ENCODE assay signal across 17 cellular contexts in genomic region chr2:64669288-64669687, GRCh38. TPM values are rescaled to one million over a fixed set of nuclear protein-coding genes. Genes with fewer than 3 reads are reported as not detected.
DNase-seq lines count a peak whose midpoint lies in the region; ATAC-seq, FAIRE-seq and TF ChIP-seq lines count a peak whose summit lies in the region.
"Had no signal": no experiment of that assay in that cellular context is flagged by ENCODE, and none has a peak within 500 bp of the region (broad histone marks: within the 10 kb centered on the region; RNA-seq: fewer than 3 reads in every experiment).

No MANE protein-coding gene starts in this region.

- no peaks in the 10 kb centered on the region for H3K9me3 Mint-ChIP-seq in stimulated activated naive CD8-positive, alpha-beta T cell treated with anti-CD3 and anti-CD28 coated beads, Interleukin-15, amount 100 ng/mL, for 72 hours
- H3K9me3 Mint-ChIP-seq: CD8-positive, alpha-beta memory T cell had no signal

- H3K4me2 ChIP-seq in HepG2 (ENCODE audit: low read depth, low read length): peak overlapping the region; percentile 25
- H3K4me2 ChIP-seq: BLaER1 had no signal

- H3K36me3 ChIP-seq in SJCRH30: no peaks in the 10 kb centered on the region
- H3K36me3 ChIP-seq in HepG2 (replicated peaks in 1 of 2; ENCODE audit: control insufficient read depth in 1 of 2, insufficient read depth in 2 of 2, low read length in 2 of 2): no peaks in the 10 kb centered on the region
- no peaks in the 10 kb centered on the region for H3K36me3 ChIP-seq in gastroesophageal sphincter
- H3K36me3 ChIP-seq: BLaER1, HAP-1 had no signal

- H3K4me1 ChIP-seq in SJCRH30 (peaks cover 37% of the 10 kb centered on the region), HepG2 (ENCODE audit: insufficient read depth, low read length) (peaks cover 69% of the 10 kb centered on the region), gastroesophageal sphincter (no peaks in the 10 kb centered on the region)
- H3K4me1 ChIP-seq: Caco-2 had no signal

- in situ Hi-C loops in HepG2 (cut with HindIII; ENCODE audit: extremely low pct_ligation_motif_present, low pct_unique_long_range_greater_than_20kb): no loop called here

- no peak overlapping the region for H2AFZ ChIP-seq in HepG2 (ENCODE audit: low read length)
- H2AFZ ChIP-seq: GM23248 had no signal

- peak; percentile 64 for ATAC-seq in stimulated activated naive CD8-positive, alpha-beta T cell treated with anti-CD3 and anti-CD28 coated beads, Interleukin-15, amount 100 ng/mL, for 72 hours
- no peak for ATAC-seq in stimulated activated naive CD8-positive, alpha-beta T cell treated with anti-CD3 and anti-CD28 coated beads, Interleukin-15, Interleukin-2, amounts not matched to agents 100 U/mL and 50 U/mL, for 24 hours
- peak; percentile 78 for ATAC-seq in HepG2
- ATAC-seq in Right ventricle myocardium inferior: no peak
- no peak for ATAC-seq in gastroesophageal sphincter

- no peaks in the 10 kb centered on the region for H3K27me3 Mint-ChIP-seq in stimulated activated naive CD8-positive, alpha-beta T cell treated with anti-CD3 and anti-CD28 coated beads, Interleukin-15, amount 100 ng/mL, for 72 hours
- H3K27me3 Mint-ChIP-seq: CD8-positive, alpha-beta memory T cell had no signal

- H3K79me2 ChIP-seq in HepG2 (ENCODE audit: insufficient read depth, low read length): no peaks in the 10 kb centered on the region

- peak in 1 of 2 experiments; percentile 89; a peak in 2 of 4 replicates for TF ChIP-seq EP300 in HepG2 (IDR thresholded peaks at IDR 0.05; ENCODE audit: low read depth in 2 of 2, low read length in 2 of 2)
- TF ChIP-seq EP300 in HepG2 (CRISPR knock-in tag; IDR thresholded peaks at IDR 0.05; ENCODE audit: borderline replicate concordance): peak; percentile 93
- TF ChIP-seq EP300 in gastroesophageal sphincter (IDR thresholded peaks at IDR 0.05): no peak

- 53% methylated on average over 2 of the region's 2 CpGs for WGBS in HepG2 (ENCODE audit: low lambda C conversion rate)
- WGBS in gastroesophageal sphincter (ENCODE audit: low coverage in 1 of 2), 2 donors: 76 to 89% methylated on average over 2 of the region's 2 CpGs

- H3K27ac Mint-ChIP-seq in stimulated activated naive CD8-positive, alpha-beta T cell treated with anti-CD3 and anti-CD28 coated beads, Interleukin-15, amount 100 ng/mL, for 72 hours: no peak overlapping the region
- H3K27ac Mint-ChIP-seq: CD8-positive, alpha-beta memory T cell had no signal

- TF ChIP-seq CTCF in HepG2 (CRISPR knock-in tag; IDR thresholded peaks at IDR 0.05) (no peak), gastroesophageal sphincter (IDR thresholded peaks at IDR 0.05) (no peak)

- H3K4me1 Mint-ChIP-seq in stimulated activated naive CD8-positive, alpha-beta T cell treated with anti-CD3 and anti-CD28 coated beads, Interleukin-15, amount 100 ng/mL, for 72 hours: peaks cover 21% of the 10 kb centered on the region

- H3K27ac ChIP-seq in SJCRH30 (peak overlapping the region; percentile 66), HepG2 (ENCODE audit: extremely low read length, insufficient read depth, low read length) (no peak overlapping the region), gastroesophageal sphincter (no peak overlapping the region)
- H3K27ac ChIP-seq: BLaER1, GM23248 had no signal

- no peak overlapping the region for H3K9ac ChIP-seq in HepG2 (ENCODE audit: insufficient read depth, low read depth, low read length)
- H3K9ac ChIP-seq: BLaER1, GM23248 had no signal

- no peak for DNase-seq in stimulated activated naive CD8-positive, alpha-beta T cell treated with anti-CD3 and anti-CD28 coated beads, Interleukin-15, amount 100 ng/mL, for 72 hours
- no peak for DNase-seq in stimulated activated naive CD8-positive, alpha-beta T cell treated with anti-CD3 and anti-CD28 coated beads, Interleukin-15, Interleukin-2, amounts not matched to agents 100 U/mL and 50 U/mL, for 24 hours
- peak; percentile 76 to 90 for DNase-seq in SJCRH30
- peak; percentile 83 for DNase-seq in HepG2 (ENCODE audit: low spot score)
- no peak for DNase-seq in Right ventricle myocardium inferior (ENCODE audit: missing footprints)
- no peak for DNase-seq in stimulated activated CD4-positive, alpha-beta T cell treated with anti-CD3 and anti-CD28 coated beads, Interleukin-2, amount 100 ng/mL, for 48 hours
- DNase-seq in NOMO-1 (lab: John Stamatoyannopoulos, UW; ENCODE audit: unreplicated experiment in 2 of 2): no peak
- DNase-seq: 8988T; AML-193; Caco-2; CD8-positive, alpha-beta memory T cell; DND-41; GDM1; GM23248 had no signal

- no peak overlapping the region for H3K4me3 Mint-ChIP-seq in stimulated activated naive CD8-positive, alpha-beta T cell treated with anti-CD3 and anti-CD28 coated beads, Interleukin-15, amount 100 ng/mL, for 72 hours
- H3K4me3 Mint-ChIP-seq: CD8-positive, alpha-beta memory T cell had no signal

- TF ChIP-seq POLR2A in HepG2 (IDR thresholded peaks at IDR 0.05; ENCODE audit: insufficient read depth in 1 of 2, low read depth in 2 of 2, low read length in 2 of 2): no peak
- no peak for TF ChIP-seq POLR2A in gastroesophageal sphincter (IDR thresholded peaks at IDR 0.05)

- intact Hi-C loops in HepG2 (cut with micrococcal nuclease; ENCODE audit: unreplicated experiment): loop anchor here (2.0 kb wide), 1 partner anchor 14 kb away; no protein-coding TSS in a partner anchor
- intact Hi-C loops in Right ventricle myocardium inferior (cut with DNase I): no loop called here

- H3K9me3 ChIP-seq in SJCRH30 (replicated peaks) (no peaks in the 10 kb centered on the region), HepG2 (ENCODE audit: low read length) (no peaks in the 10 kb centered on the region), gastroesophageal sphincter (no peaks in the 10 kb centered on the region)
- H3K9me3 ChIP-seq: BLaER1, Caco-2, HAP-1 had no signal

- H3K4me3 ChIP-seq in SJCRH30 (no peak overlapping the region), HepG2 (replicated peaks in 1 of 3; ENCODE audit: insufficient read depth in 1 of 3, low read depth in 2 of 3, low read length in 3 of 3) (no peak overlapping the region), gastroesophageal sphincter (no peak overlapping the region)
- H3K4me3 ChIP-seq: BLaER1, GM23248, HAP-1 had no signal

- CTCF ChIA-PET in HepG2 (lab: Yijun Ruan, JAX; ENCODE audit: low intra/inter-chr PET ratio, low total read pairs): no interaction called here

- BruUV-seq in HepG2 (replicated peaks; lab: Mats Ljungman, UMichigan): no TSS peak

- no peak for FAIRE-seq in HepG2 (lab: Jason Lieb, UNC)

- no peaks in the 10 kb centered on the region for H4K20me1 ChIP-seq in HepG2 (ENCODE audit: insufficient read depth, low read length)
- H4K20me1 ChIP-seq: BLaER1 had no signal

- no peaks in the 10 kb centered on the region for H3K27me3 ChIP-seq in SJCRH30
- no peaks in the 10 kb centered on the region for H3K27me3 ChIP-seq in HepG2 (ENCODE audit: control insufficient read depth in 1 of 2, insufficient read depth in 2 of 2, low read length in 2 of 2)
- H3K27me3 ChIP-seq in gastroesophageal sphincter: no peaks in the 10 kb centered on the region
- H3K27me3 ChIP-seq: BLaER1 had no signal

- no peak for TF ChIP-seq RAD21 in HepG2 (CRISPR knock-in tag; IDR thresholded peaks at IDR 0.05)

- POLR2A ChIA-PET in HepG2 (lab: Yijun Ruan, JAX): no interaction called here

TF ChIP-seq in HepG2, 621 proteins besides CTCF, POLR2A, EP300 and RAD21 (continues in another document):
- 0 out of 2 replicates have a peak, but pooled peaks have one; percentile 67 for TF ChIP-seq REL (CRISPR knock-in tag; conservative IDR thresholded peaks at IDR 0.05)
- TF ChIP-seq MIXL1 (CRISPR knock-in tag; IDR thresholded peaks at IDR 0.05): peak; percentile 93
- TF ChIP-seq CREB3 (CRISPR knock-in tag; IDR thresholded peaks at IDR 0.05): no peak
- peak; percentile 70 for TF ChIP-seq NR2F6 (IDR thresholded peaks at IDR 0.05)
- TF ChIP-seq NR2F6 (CRISPR knock-in tag; IDR thresholded peaks at IDR 0.05): peak; percentile 86

RNA-seq across cellular contexts. Expression of gene SERTAD2, which starts 15.6 kb away (rescaled TPM):
- 30.9 and 34.7 TPM in 2 replicates for total RNA-seq in SJCRH30 (2014; rRNA removed; shearing (Covaris generic))
- total RNA-seq in HepG2 (2016; rRNA removed; fragmentation: Illumina TruSeq; extraction: Trizol) (6.7 and 11.8 TPM in 2 replicates), Right ventricle myocardium inferior (13.6 TPM), gastroesophageal sphincter (10 to 100 TPM; 13.9 to 18.5 (median 15.6) TPM)
- 1.4 and 1.5 TPM in 2 replicates for total RNA-seq in HepG2 (2016; cell fraction: cytosol; rRNA removed; fragmentation: Illumina TruSeq; extraction: Trizol; ENCODE audit: low read depth)
- 6.7 and 10.6 TPM in 2 replicates for total RNA-seq in HepG2 (2016; cell fraction: insoluble cytoplasmic fraction; rRNA removed; fragmentation: Illumina TruSeq; extraction: Trizol)
- 7.8 and 8.3 TPM in 2 replicates for total RNA-seq in HepG2 (2016; cell fraction: membrane; rRNA removed; fragmentation: Illumina TruSeq; extraction: Trizol)
- 14.3 and 14.5 TPM in 2 replicates for total RNA-seq in HepG2 (2016; cell fraction: nucleus; rRNA removed; fragmentation: Illumina TruSeq; extraction: Trizol)
- polyA plus RNA-seq in HepG2 (2011; rRNA removed): 22.6 and 23.5 TPM in 2 replicates
- 18.0 and 25.0 TPM in 2 replicates for polyA plus RNA-seq in HepG2 (2011; cell fraction: cytosol; rRNA removed)
- 19.6 and 25.0 TPM in 2 replicates for polyA plus RNA-seq in HepG2 (2011; cell fraction: nucleus; rRNA removed)
- polyA plus RNA-seq in HepG2 (2012): 42.6 and 46.2 TPM in 2 replicates
- 1.8 and 2.6 TPM in 2 replicates for polyA plus RNA-seq in HepG2 (2016; cell fraction: cytosol; fragmentation: Illumina TruSeq; extraction: Trizol; ENCODE audit: low read depth)
- polyA plus RNA-seq in HepG2 (2016; cell fraction: insoluble cytoplasmic fraction; fragmentation: Illumina TruSeq; extraction: Trizol; ENCODE audit: low read depth): 15.8 and 17.6 TPM in 2 replicates
- polyA plus RNA-seq in HepG2 (2016; cell fraction: membrane; fragmentation: Illumina TruSeq; extraction: Trizol; ENCODE audit: low read depth): 6.6 and 6.8 TPM in 2 replicates
- polyA plus RNA-seq in HepG2 (2016; cell fraction: nucleus; fragmentation: Illumina TruSeq; extraction: Trizol; ENCODE audit: insufficient read depth, low read depth): 25.6 and 26.8 TPM in 2 replicates
- polyA minus RNA-seq in HepG2 (2011; rRNA and poly(A)+ RNA removed; ENCODE audit: low replicate concordance): 7.6 and 39.9 TPM in 2 replicates
- 37.8 and 40.2 TPM in 2 replicates for polyA minus RNA-seq in HepG2 (2011; cell fraction: cytosol; rRNA and poly(A)+ RNA removed)
- 37.5 and 39.7 TPM in 2 replicates for polyA minus RNA-seq in HepG2 (2011; cell fraction: nucleus; rRNA and poly(A)+ RNA removed)

Comparison
In these comparisons a context has a peak if more than half of its experiments do, and no peak if none do; other contexts are left out.
1. ATAC-seq: peak in stimulated activated naive CD8-positive, alpha-beta T cell treated with anti-CD3 and anti-CD28 coated beads, Interleukin-15, amount 100 ng/mL, for 72 hours (single experiment) and HepG2 (single experiment); none in stimulated activated naive CD8-positive, alpha-beta T cell treated with anti-CD3 and anti-CD28 coated beads, Interleukin-15, Interleukin-2, amounts not matched to agents 100 U/mL and 50 U/mL, for 24 hours (single experiment), Right ventricle myocardium inferior (single experiment) and gastroesophageal sphincter (single experiment).
2. DNase-seq: peak in SJCRH30 (2 of 2) and HepG2 (single experiment); none in stimulated activated naive CD8-positive, alpha-beta T cell treated with anti-CD3 and anti-CD28 coated beads, Interleukin-15, amount 100 ng/mL, for 72 hours (0 of 2), stimulated activated naive CD8-positive, alpha-beta T cell treated with anti-CD3 and anti-CD28 coated beads, Interleukin-15, Interleukin-2, amounts not matched to agents 100 U/mL and 50 U/mL, for 24 hours (single experiment), Right ventricle myocardium inferior (single experiment), stimulated activated CD4-positive, alpha-beta T cell treated with anti-CD3 and anti-CD28 coated beads, Interleukin-2, amount 100 ng/mL, for 48 hours (0 of 2) and NOMO-1 (0 of 2).